ENCODE assay signal across 8 cellular contexts in the genomic region with DNA sequence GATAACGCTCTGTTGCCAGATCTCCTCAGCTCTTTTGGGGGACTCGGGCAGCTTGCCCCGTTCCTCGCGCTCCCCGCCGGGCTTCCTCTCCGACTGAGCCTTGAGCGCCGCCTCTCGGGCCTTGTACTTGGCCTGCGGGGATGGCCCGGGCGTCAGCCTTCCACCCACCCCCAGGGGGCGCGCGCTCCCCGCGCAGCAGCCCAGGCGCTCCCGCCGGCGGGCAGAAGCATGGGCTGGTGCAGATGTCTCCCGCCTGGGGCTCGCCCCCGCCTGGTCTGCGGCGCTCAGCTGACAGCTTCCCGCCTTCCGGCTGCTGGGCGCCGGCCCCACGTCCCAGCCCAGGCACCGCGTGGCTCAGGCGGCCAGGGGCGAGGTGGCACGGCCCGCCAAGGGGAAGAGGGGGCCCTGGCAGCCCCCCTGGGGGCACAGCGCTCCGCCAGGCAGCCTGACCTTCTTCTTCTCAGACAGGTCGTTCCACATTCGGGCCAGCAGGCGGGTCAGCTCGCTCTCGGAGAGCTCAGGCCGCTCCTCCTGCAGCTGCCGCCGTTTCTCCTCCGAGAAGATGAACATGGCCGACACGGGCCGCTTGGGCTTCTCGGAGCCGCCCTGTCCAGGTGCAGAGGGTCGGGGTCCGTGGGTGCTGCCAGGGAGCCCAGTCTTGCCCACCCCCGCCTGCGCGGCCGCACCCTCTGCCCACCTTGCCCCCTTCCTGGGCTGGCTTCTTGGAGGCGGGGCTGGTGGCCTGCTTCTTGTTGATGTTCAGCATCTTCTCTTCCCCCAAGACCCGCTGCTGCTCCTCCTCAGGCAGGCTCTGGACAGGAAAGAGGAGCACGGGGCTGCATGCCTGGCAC. TPM values are rescaled to one million over a fixed set of nuclear protein-coding genes. Genes with fewer than 3 reads are reported as not detected.
A peak's percentile ranks its signal among the peaks of the same experiment; 100 is the strongest.
DNase-seq lines count a peak whose midpoint lies in the region; ATAC-seq and TF ChIP-seq lines count a peak whose summit lies in the region.

No MANE protein-coding gene starts in this region.

- no peak overlapping the region for H2AFZ ChIP-seq in OCI-LY3 (ENCODE audit: low read depth, low read length)

- peaks cover 15% of the 10 kb centered on the region for H3K79me2 ChIP-seq in OCI-LY3 (ENCODE audit: low read length)

- TF ChIP-seq POLR2A in esophagus muscularis mucosa (IDR thresholded peaks at IDR 0.05; ENCODE audit: low read depth): no peak

- BruUV-seq in A673 (replicated peaks; lab: Mats Ljungman, UMichigan): no TSS peak

- no peaks in the 10 kb centered on the region for H4K20me1 ChIP-seq in OCI-LY3 (ENCODE audit: insufficient read depth, low read length)

- no peak for TF ChIP-seq EP300 in esophagus muscularis mucosa (IDR thresholded peaks at IDR 0.05)

- peak overlapping the region; percentile 83 for H3K4me2 ChIP-seq in OCI-LY3 (ENCODE audit: low read length)

- no peaks in the 10 kb centered on the region for H3K9me3 ChIP-seq in A673 (ENCODE audit: low read depth, low read length, poor library complexity, severe bottlenecking)
- H3K9me3 ChIP-seq in OCI-LY3 (ENCODE audit: insufficient read depth, low read length): no peaks in the 10 kb centered on the region
- no peaks in the 10 kb centered on the region for H3K9me3 ChIP-seq in esophagus muscularis mucosa
- H3K9me3 ChIP-seq in naive thymus-derived CD4-positive, alpha-beta T cell (ENCODE audit: control insufficient read depth in 2 of 3, low read length in 3 of 3): no peaks in the 10 kb centered on the region

- DNase-seq in A673 (ENCODE audit: low spot score) (peak; percentile 84), esophagus muscularis mucosa (ENCODE audit: extremely low spot score) (no peak)
- DNase-seq in activated T-cell treated with anti-CD3 and anti-CD28 coated beads, Interleukin-2, amount 50 U/mL, for 1 hour: peak; percentile 95
- DNase-seq in naive thymus-derived CD4-positive, alpha-beta T cell: peak; percentile 82 to 97 (median 93)
- DNase-seq in stimulated activated naive B cell treated with anti-CD40 and anti-IgM and Interleukin-4, amounts not matched to agents 10 μg/mL and 1 μg/mL and 100 μg/mL, for 72 hours: peak; percentile 89

- TF ChIP-seq CTCF in A673 (conservative IDR thresholded peaks at IDR 0.05; ENCODE audit: low read depth, low read length) (peak; percentile 82), OCI-LY3 (IDR thresholded peaks at IDR 0.05; ENCODE audit: low read depth, low read length) (peak; percentile 92), esophagus muscularis mucosa (IDR thresholded peaks at IDR 0.05) (peak; percentile 99 to 100 (median 100))

- POLR2A ChIA-PET in A673 (lab: Charles Lee; ENCODE audit: low non-redundant PET): no interaction called here
- POLR2A ChIA-PET in naive thymus-derived CD4-positive, alpha-beta T cell (lab: Charles Lee): interaction anchor here (0.5 to 14.1 kb wide), 15 partner anchors 9 to 140 kb away, joined by 3 to 319 read pairs (median 4); a partner anchor contains a TSS

- peaks cover 0 to 1% (median 0%) of the 10 kb centered on the region in 11 donors for H3K9me3 Mint-ChIP-seq in naive thymus-derived CD4-positive, alpha-beta T cell
- H3K9me3 Mint-ChIP-seq in stimulated activated naive B cell treated with anti-CD40 and anti-IgM and Interleukin-4, amounts not matched to agents 10 μg/mL and 1 μg/mL and 100 μg/mL, for 72 hours: no peaks in the 10 kb centered on the region

- H3K27ac ChIP-seq in A673 (ENCODE audit: low read depth, low read length, poor library complexity, severe bottlenecking): no peak overlapping the region
- peak overlapping the region; percentile 71 for H3K27ac ChIP-seq in OCI-LY3 (ENCODE audit: low read length)
- H3K27ac ChIP-seq in esophagus muscularis mucosa (replicated peaks in 1 of 4): peak overlapping the region; percentile 60 to 82 (median 72)
- H3K27ac ChIP-seq in naive thymus-derived CD4-positive, alpha-beta T cell (ENCODE audit: low read depth, low read length): peak overlapping the region; percentile 68

- H3K27me3 Mint-ChIP-seq in naive thymus-derived CD4-positive, alpha-beta T cell: no peaks in the 10 kb centered on the region
- H3K27me3 Mint-ChIP-seq in stimulated activated naive B cell treated with anti-CD40 and anti-IgM and Interleukin-4, amounts not matched to agents 10 μg/mL and 1 μg/mL and 100 μg/mL, for 72 hours: no peaks in the 10 kb centered on the region

- peaks cover 30 to 67% (median 50%) of the 10 kb centered on the region in 7 donors for H3K4me1 Mint-ChIP-seq in naive thymus-derived CD4-positive, alpha-beta T cell
- H3K4me1 Mint-ChIP-seq in stimulated activated naive B cell treated with anti-CD40 and anti-IgM and Interleukin-4, amounts not matched to agents 10 μg/mL and 1 μg/mL and 100 μg/mL, for 72 hours: peaks cover 49 to 72% of the 10 kb centered on the region in 2 donors

- H3K27me3 ChIP-seq in A673 (replicated peaks; ENCODE audit: insufficient read depth, low read depth, low read length, poor library complexity) (no peaks in the 10 kb centered on the region), OCI-LY3 (ENCODE audit: low read depth, low read length) (no peaks in the 10 kb centered on the region), esophagus muscularis mucosa (peaks cover 0 to 8% (median 0%) of the 10 kb centered on the region in 4 donors)
- no peaks in the 10 kb centered on the region for H3K27me3 ChIP-seq in naive thymus-derived CD4-positive, alpha-beta T cell (ENCODE audit: control insufficient read depth in 2 of 2, insufficient read depth in 2 of 2, low read length in 2 of 2)

- H3K36me3 ChIP-seq in A673 (ENCODE audit: insufficient read depth, low read length, poor library complexity, severe bottlenecking) (peaks cover 54% of the 10 kb centered on the region), OCI-LY3 (replicated peaks; ENCODE audit: low read depth, low read length) (peaks cover 63% of the 10 kb centered on the region), esophagus muscularis mucosa (peaks cover 33 to 88% (median 83%) of the 10 kb centered on the region in 4 donors)
- H3K36me3 ChIP-seq in naive thymus-derived CD4-positive, alpha-beta T cell (ENCODE audit: control insufficient read depth in 2 of 3, insufficient read depth in 3 of 3, low read length in 3 of 3): peaks cover 28 to 82% (median 37%) of the 10 kb centered on the region in 3 experiments

- H3K4me1 ChIP-seq in A673 (ENCODE audit: insufficient read depth, low read length, poor library complexity, severe bottlenecking) (no peaks in the 10 kb centered on the region), OCI-LY3 (ENCODE audit: low read length) (peaks cover 30% of the 10 kb centered on the region), esophagus muscularis mucosa (peaks cover 14 to 40% (median 25%) of the 10 kb centered on the region in 4 donors)
- peaks cover 25 to 47% of the 10 kb centered on the region in 2 donors for H3K4me1 ChIP-seq in naive thymus-derived CD4-positive, alpha-beta T cell (ENCODE audit: control insufficient read depth in 2 of 2, insufficient read depth in 2 of 2, low read length in 2 of 2)

- intact Hi-C loops in A673 (cut with micrococcal nuclease; ENCODE audit: unreplicated experiment): loop anchor here (5.0 kb wide), 1 partner anchor 137 kb away; a partner anchor contains a TSS
- intact Hi-C loops in esophagus muscularis mucosa (cut with DNase I): loop anchor here (2.0 kb wide), 1 partner anchor 118 kb away; no protein-coding TSS in a partner anchor
- intact Hi-C loops in naive thymus-derived CD4-positive, alpha-beta T cell (cut with micrococcal nuclease): loop anchor here (1.0 to 10.0 kb wide), 9 partner anchors 8 to 1104 kb away; a partner anchor contains a TSS

- peak overlapping the region; percentile 67 for H3K9ac ChIP-seq in OCI-LY3 (ENCODE audit: low read length)

- H3K4me3 Mint-ChIP-seq in naive thymus-derived CD4-positive, alpha-beta T cell: peak overlapping the region; percentile 16 to 77 (median 60)
- peak overlapping the region; percentile 68 to 74 for H3K4me3 Mint-ChIP-seq in stimulated activated naive B cell treated with anti-CD40 and anti-IgM and Interleukin-4, amounts not matched to agents 10 μg/mL and 1 μg/mL and 100 μg/mL, for 72 hours

- peaks cover 12 to 43% (median 31%) of the 10 kb centered on the region in 5 donors for H3K36me3 Mint-ChIP-seq in naive thymus-derived CD4-positive, alpha-beta T cell
- H3K36me3 Mint-ChIP-seq in stimulated activated naive B cell treated with anti-CD40 and anti-IgM and Interleukin-4, amounts not matched to agents 10 μg/mL and 1 μg/mL and 100 μg/mL, for 72 hours: peaks cover 68 to 84% of the 10 kb centered on the region in 2 donors

- WGBS in esophagus muscularis mucosa: no CpG with 5 or more reads among the region's 64 CpGs

- H3K27ac Mint-ChIP-seq in naive thymus-derived CD4-positive, alpha-beta T cell: peak overlapping the region; percentile 52 to 90 (median 81)
- peak overlapping the region; percentile 92 for H3K27ac Mint-ChIP-seq in stimulated activated naive B cell treated with anti-CD40 and anti-IgM and Interleukin-4, amounts not matched to agents 10 μg/mL and 1 μg/mL and 100 μg/mL, for 72 hours

- H3K4me3 ChIP-seq in A673 (ENCODE audit: low read depth, low read length, poor library complexity, severe bottlenecking) (no peak overlapping the region), OCI-LY3 (ENCODE audit: low read length) (peak overlapping the region; percentile 68), esophagus muscularis mucosa (peak overlapping the region; percentile 13 to 39 (median 31))
- no peak overlapping the region for H3K4me3 ChIP-seq in naive thymus-derived CD4-positive, alpha-beta T cell (ENCODE audit: low read length)

- ATAC-seq in GM18868 (IDR thresholded peaks at IDR 0.05; ENCODE audit: unreplicated experiment) (peak; percentile 78), HG03280 (IDR thresholded peaks at IDR 0.05; ENCODE audit: unreplicated experiment) (peak; percentile 83)
- ATAC-seq in naive thymus-derived CD4-positive, alpha-beta T cell: peak; percentile 99
- peak; percentile 96 to 98 for ATAC-seq in stimulated activated naive B cell treated with anti-CD40 and anti-IgM and Interleukin-4, amounts not matched to agents 10 μg/mL and 1 μg/mL and 100 μg/mL, for 72 hours (replicated peaks)

- CTCF ChIA-PET in A673 (lab: Charles Lee): interaction anchor here (0.6 to 1.5 kb wide), 4 partner anchors 8 to 135 kb away, joined by 3 to 6 read pairs (median 4); no protein-coding TSS in a partner anchor
- CTCF ChIA-PET in naive thymus-derived CD4-positive, alpha-beta T cell (lab: Charles Lee): interaction anchor here (0.5 to 5.0 kb wide), 22 partner anchors 9 to 143 kb away, joined by 3 to 47 read pairs (median 6); a partner anchor contains a TSS

RNA-seq across cellular contexts. Expression of a gene that starts 8.9 kb away (rescaled TPM):
- total RNA-seq in A673 (2021) (101 and 114 TPM in 2 replicates), esophagus muscularis mucosa (10 to 100 TPM; 48.7 to 78.8 (median 66.1) TPM)
- total RNA-seq in naive thymus-derived CD4-positive, alpha-beta T cell: 100 to 1,000 TPM; 126 to 303 (median 175) TPM
- polyA plus RNA-seq in naive thymus-derived CD4-positive, alpha-beta T cell: 10 to 100 TPM; 49.0 to 84.7 TPM

RNA-seq across cellular contexts. Expression of a gene that starts 10.9 kb away (rescaled TPM):
- total RNA-seq in A673 (2021): 36.9 and 44.5 TPM in 2 replicates
- 10 to 100 TPM; 41.9 to 72.6 (median 50.0) TPM for total RNA-seq in esophagus muscularis mucosa
- total RNA-seq in naive thymus-derived CD4-positive, alpha-beta T cell: 100 to 1,000 TPM in 4 of 5 experiments, 10 to 100 TPM in 1; 93.5 to 130 (median 124) TPM
- polyA plus RNA-seq in naive thymus-derived CD4-positive, alpha-beta T cell: 10 to 100 TPM; 10.5 to 18.1 TPM

RNA-seq across cellular contexts. Expression of a gene that starts 23.8 kb away (rescaled TPM):
- total RNA-seq in A673 (2021) (13.0 and 13.3 TPM in 2 replicates), esophagus muscularis mucosa (10 to 100 TPM; 25.3 to 50.3 (median 33.4) TPM)
- total RNA-seq in naive thymus-derived CD4-positive, alpha-beta T cell: 10 to 100 TPM; 34.9 to 56.0 (median 41.6) TPM
- 10 to 100 TPM; 21.8 to 24.4 TPM for polyA plus RNA-seq in naive thymus-derived CD4-positive, alpha-beta T cell

RNA-seq across cellular contexts. Expression of a gene that starts 40.1 kb away (rescaled TPM):
- total RNA-seq in A673 (2021) (0.17 TPM in 1 of 2 replicates, not detected in the other), esophagus muscularis mucosa (10 to 100 TPM in 1 of 4 donors, 1 to 10 TPM in 3; 3.3 to 10.8 (median 6.0) TPM)
- total RNA-seq in naive thymus-derived CD4-positive, alpha-beta T cell: under 1 TPM in 1 of 5 experiments, not detected in 4; 0.34 TPM
- under 1 TPM in 1 of 2 donors, not detected in 1; 0.08 TPM for polyA plus RNA-seq in naive thymus-derived CD4-positive, alpha-beta T cell

RNA-seq across cellular contexts. Expression of a gene that starts 57.4 kb away (rescaled TPM):
- not detected in 2 replicates for total RNA-seq in A673 (2021)
- 1 to 10 TPM in 1 of 4 donors, under 1 TPM in 2, not detected in 1; 0.11 to 2.0 (median 0.19) TPM for total RNA-seq in esophagus muscularis mucosa
- total RNA-seq in naive thymus-derived CD4-positive, alpha-beta T cell: under 1 TPM in 1 of 5 experiments, not detected in 4; 0.15 TPM
- not detected for polyA plus RNA-seq in naive thymus-derived CD4-positive, alpha-beta T cell

Comparison
In these comparisons a context has a peak if more than half of its experiments do, and no peak if none do; other contexts are left out.
1. H3K4me3 ChIP-seq: peak in OCI-LY3 (single experiment) and esophagus muscularis mucosa (4 of 4); none in A673 (single experiment) and naive thymus-derived CD4-positive, alpha-beta T cell (single experiment).
2. Peak in every context shown above with its lines, with median percentiles within 50 percentile points of each other: CTCF ChIP-seq and ATAC-seq.